Comparison of ENCODE assay signal across 16 cellular contexts in genomic region chr3:72070005-72070404, GRCh38.
A peak's percentile ranks its signal among the peaks of the same experiment; 100 is the strongest.
DNase-seq lines count a peak whose midpoint lies in the region; ATAC-seq and TF ChIP-seq lines count a peak whose summit lies in the region.
"Had no signal": no experiment of that assay in that cellular context is flagged by ENCODE, and none has a peak within 500 bp of the region (broad histone marks: within the 10 kb centered on the region; RNA-seq: fewer than 3 reads in every experiment).

No MANE protein-coding gene starts in this region.

- no peak overlapping the region for H3K27ac Mint-ChIP-seq in immature natural killer cell
- H3K27ac Mint-ChIP-seq: CD4-positive, alpha-beta memory T cell had no signal

- H3K9me3 ChIP-seq in WERI-Rb-1 (ENCODE audit: severe bottlenecking), result peaks cover 1% of the 10 kb centered on the region

- H3K36me3 Mint-ChIP-seq in immature natural killer cell, result no peaks in the 10 kb centered on the region
- H3K36me3 Mint-ChIP-seq: CD4-positive, alpha-beta memory T cell had no signal

- no peak overlapping the region for H3K4me3 Mint-ChIP-seq in immature natural killer cell
- H3K4me3 Mint-ChIP-seq: CD14-positive monocyte; CD4-positive, alpha-beta memory T cell had no signal

- no peaks in the 10 kb centered on the region for H3K27me3 ChIP-seq in WERI-Rb-1 (ENCODE audit: insufficient read depth, low read depth, severe bottlenecking)
- H3K27me3 ChIP-seq in brain microvascular endothelial cell (replicated peaks), result no peaks in the 10 kb centered on the region
- H3K27me3 ChIP-seq: BLaER1 had no signal

- H3K36me3 ChIP-seq in WERI-Rb-1 (no peaks in the 10 kb centered on the region), brain microvascular endothelial cell (replicated peaks) (no peaks in the 10 kb centered on the region)
- H3K36me3 ChIP-seq: BLaER1 had no signal

- H3K4me1 Mint-ChIP-seq in immature natural killer cell, result no peaks in the 10 kb centered on the region
- H3K4me1 Mint-ChIP-seq: CD14-positive monocyte; CD4-positive, alpha-beta memory T cell had no signal

- ATAC-seq in left colon (peak; percentile 55), GM18502 (IDR thresholded peaks at IDR 0.05; ENCODE audit: poor library complexity, unreplicated experiment) (no peak)
- ATAC-seq: HCT116 had no signal

- peaks cover 0 to 4% (median 3%) of the 10 kb centered on the region in 6 donors for H3K9me3 Mint-ChIP-seq in immature natural killer cell

- no peak overlapping the region for H3K4me3 ChIP-seq in WERI-Rb-1 (ENCODE audit: low read depth, low read length)
- no peak overlapping the region for H3K4me3 ChIP-seq in brain microvascular endothelial cell (ENCODE audit: low read depth, low read length)
- H3K4me3 ChIP-seq: BLaER1 had no signal

- H3K27ac ChIP-seq in WERI-Rb-1, result no peak overlapping the region
- no peak overlapping the region for H3K27ac ChIP-seq in brain microvascular endothelial cell
- H3K27ac ChIP-seq: 22Rv1, BLaER1 had no signal

- TF ChIP-seq CTCF in WERI-Rb-1 (IDR thresholded peaks at IDR 0.05; ENCODE audit: low read depth, low read length) (no peak), brain microvascular endothelial cell (IDR thresholded peaks at IDR 0.05; ENCODE audit: low read depth, low read length, missing control alignments) (no peak)

- in situ Hi-C loops in brain microvascular endothelial cell (cut with HindIII; ENCODE audit: low pct_ligation_motif_present, low sequenced_read_pairs), result no loop called here

- peaks cover 3 to 11% (median 8%) of the 10 kb centered on the region in 3 donors for H3K27me3 Mint-ChIP-seq in immature natural killer cell (ENCODE audit: low read depth in 3 of 3)

- intact Hi-C loops in left colon (cut with DNase I, micrococcal nuclease), result no loop called here

- DNase-seq in DMS 273 (lab: John Stamatoyannopoulos, UW; ENCODE audit: unreplicated experiment) (peak; percentile 11), DMS 273 treated with DMSO at 0.1 percent for 48 hours (lab: John Stamatoyannopoulos, UW) (no peak), WERI-Rb-1 (peak; percentile 35), left colon (no peak), brain microvascular endothelial cell (no peak), immature natural killer cell (no peak)
- DNase-seq: Calu3; CD4-positive, alpha-beta memory T cell; GOT3; H7; IMR-90 had no signal

Comparison
In these comparisons a context has a peak if more than half of its experiments do, and no peak if none do; other contexts are left out.
1. DNase-seq: peak in DMS 273 (single experiment) and WERI-Rb-1 (single experiment); none in DMS 273 treated with DMSO at 0.1 percent for 48 hours (single experiment), left colon (0 of 2), brain microvascular endothelial cell (single experiment) and immature natural killer cell (0 of 3).